ENCODE assay signal across 2 cellular contexts in the genomic region with DNA sequence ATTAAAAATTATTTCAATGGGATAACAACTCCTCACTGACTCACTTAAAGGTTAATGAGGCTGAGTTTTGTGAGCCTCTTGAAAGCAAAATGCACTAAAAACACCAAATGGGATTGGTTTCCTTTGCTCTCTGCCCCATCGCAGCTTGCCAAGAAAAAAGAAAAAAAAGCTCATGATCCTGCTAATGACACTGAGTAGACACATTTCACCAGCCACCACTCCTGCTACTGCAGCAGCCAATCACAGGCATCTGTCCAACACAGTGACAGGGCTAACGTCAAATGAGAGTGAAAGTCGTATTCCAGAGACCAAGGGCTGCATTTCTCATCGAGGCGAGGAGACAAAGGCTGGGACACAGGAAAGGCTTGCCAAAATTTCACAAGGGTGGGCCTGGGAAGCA.
TF ChIP-seq lines count a peak whose summit lies in the region.

No MANE protein-coding gene starts in this region.

TF ChIP-seq in GM12878, 131 proteins besides CTCF, POLR2A, EP300 and RAD21:
- TF ChIP-seq PKNOX1 (IDR thresholded peaks at IDR 0.05) (peak; percentile 84), KAT2A (conservative IDR thresholded peaks at IDR 0.05; ENCODE audit: control insufficient read depth, low read depth, low read length) (no peak)
- TF ChIP-seq, protein P1, sequence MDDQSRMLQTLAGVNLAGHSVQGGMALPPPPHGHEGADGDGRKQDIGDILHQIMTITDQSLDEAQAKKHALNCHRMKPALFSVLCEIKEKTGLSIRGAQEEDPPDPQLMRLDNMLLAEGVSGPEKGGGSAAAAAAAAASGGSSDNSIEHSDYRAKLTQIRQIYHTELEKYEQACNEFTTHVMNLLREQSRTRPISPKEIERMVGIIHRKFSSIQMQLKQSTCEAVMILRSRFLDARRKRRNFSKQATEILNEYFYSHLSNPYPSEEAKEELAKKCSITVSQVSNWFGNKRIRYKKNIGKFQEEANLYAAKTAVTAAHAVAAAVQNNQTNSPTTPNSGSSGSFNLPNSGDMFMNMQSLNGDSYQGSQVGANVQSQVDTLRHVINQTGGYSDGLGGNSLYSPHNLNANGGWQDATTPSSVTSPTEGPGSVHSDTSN (IDR thresholded peaks at IDR 0.05; ENCODE audit: insufficient replicate concordance, low read depth, low read length) = peak; percentile 56

TF ChIP-seq in HepG2, 621 proteins besides CTCF, POLR2A, EP300 and RAD21:
- TF ChIP-seq NFYC (CRISPR knock-in tag; IDR thresholded peaks at IDR 0.05) = peak; percentile 73
- peak; percentile 43; the same call in 1 of the 2 replicates for TF ChIP-seq PBX2 (CRISPR knock-in tag; IDR thresholded peaks at IDR 0.05)
- TF ChIP-seq XRCC5 (optimal IDR thresholded peaks at IDR 0.05; ENCODE audit: low read length) = no peak
- TF ChIP-seq, protein P2, sequence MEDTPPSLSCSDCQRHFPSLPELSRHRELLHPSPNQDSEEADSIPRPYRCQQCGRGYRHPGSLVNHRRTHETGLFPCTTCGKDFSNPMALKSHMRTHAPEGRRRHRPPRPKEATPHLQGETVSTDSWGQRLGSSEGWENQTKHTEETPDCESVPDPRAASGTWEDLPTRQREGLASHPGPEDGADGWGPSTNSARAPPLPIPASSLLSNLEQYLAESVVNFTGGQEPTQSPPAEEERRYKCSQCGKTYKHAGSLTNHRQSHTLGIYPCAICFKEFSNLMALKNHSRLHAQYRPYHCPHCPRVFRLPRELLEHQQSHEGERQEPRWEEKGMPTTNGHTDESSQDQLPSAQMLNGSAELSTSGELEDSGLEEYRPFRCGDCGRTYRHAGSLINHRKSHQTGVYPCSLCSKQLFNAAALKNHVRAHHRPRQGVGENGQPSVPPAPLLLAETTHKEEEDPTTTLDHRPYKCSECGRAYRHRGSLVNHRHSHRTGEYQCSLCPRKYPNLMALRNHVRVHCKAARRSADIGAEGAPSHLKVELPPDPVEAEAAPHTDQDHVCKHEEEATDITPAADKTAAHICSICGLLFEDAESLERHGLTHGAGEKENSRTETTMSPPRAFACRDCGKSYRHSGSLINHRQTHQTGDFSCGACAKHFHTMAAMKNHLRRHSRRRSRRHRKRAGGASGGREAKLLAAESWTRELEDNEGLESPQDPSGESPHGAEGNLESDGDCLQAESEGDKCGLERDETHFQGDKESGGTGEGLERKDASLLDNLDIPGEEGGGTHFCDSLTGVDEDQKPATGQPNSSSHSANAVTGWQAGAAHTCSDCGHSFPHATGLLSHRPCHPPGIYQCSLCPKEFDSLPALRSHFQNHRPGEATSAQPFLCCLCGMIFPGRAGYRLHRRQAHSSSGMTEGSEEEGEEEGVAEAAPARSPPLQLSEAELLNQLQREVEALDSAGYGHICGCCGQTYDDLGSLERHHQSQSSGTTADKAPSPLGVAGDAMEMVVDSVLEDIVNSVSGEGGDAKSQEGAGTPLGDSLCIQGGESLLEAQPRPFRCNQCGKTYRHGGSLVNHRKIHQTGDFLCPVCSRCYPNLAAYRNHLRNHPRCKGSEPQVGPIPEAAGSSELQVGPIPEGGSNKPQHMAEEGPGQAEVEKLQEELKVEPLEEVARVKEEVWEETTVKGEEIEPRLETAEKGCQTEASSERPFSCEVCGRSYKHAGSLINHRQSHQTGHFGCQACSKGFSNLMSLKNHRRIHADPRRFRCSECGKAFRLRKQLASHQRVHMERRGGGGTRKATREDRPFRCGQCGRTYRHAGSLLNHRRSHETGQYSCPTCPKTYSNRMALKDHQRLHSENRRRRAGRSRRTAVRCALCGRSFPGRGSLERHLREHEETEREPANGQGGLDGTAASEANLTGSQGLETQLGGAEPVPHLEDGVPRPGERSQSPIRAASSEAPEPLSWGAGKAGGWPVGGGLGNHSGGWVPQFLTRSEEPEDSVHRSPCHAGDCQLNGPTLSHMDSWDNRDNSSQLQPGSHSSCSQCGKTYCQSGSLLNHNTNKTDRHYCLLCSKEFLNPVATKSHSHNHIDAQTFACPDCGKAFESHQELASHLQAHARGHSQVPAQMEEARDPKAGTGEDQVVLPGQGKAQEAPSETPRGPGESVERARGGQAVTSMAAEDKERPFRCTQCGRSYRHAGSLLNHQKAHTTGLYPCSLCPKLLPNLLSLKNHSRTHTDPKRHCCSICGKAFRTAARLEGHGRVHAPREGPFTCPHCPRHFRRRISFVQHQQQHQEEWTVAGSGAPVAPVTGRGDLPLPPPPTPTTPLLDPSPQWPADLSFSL (CRISPR knock-in tag; IDR thresholded peaks at IDR 0.05) = no peak
- TF ChIP-seq ZNF101 (CRISPR knock-in tag; IDR thresholded peaks at IDR 0.05; ENCODE audit: borderline replicate concordance, low read depth) = no peak
- peak; percentile 69 for TF ChIP-seq NFYB (CRISPR knock-in tag; IDR thresholded peaks at IDR 0.05)
- no peak for TF ChIP-seq U2AF2 (IDR thresholded peaks at IDR 0.05; ENCODE audit: low read depth, low read length)
